ENCODE assay signal across 17 cellular contexts in genomic region chr4:181860157-181860556, GRCh38.
DNase-seq lines count a peak whose midpoint lies in the region; ATAC-seq and TF ChIP-seq lines count a peak whose summit lies in the region.
"Had no signal": no experiment of that assay in that cellular context is flagged by ENCODE, and none has a peak within 500 bp of the region (broad histone marks: within the 10 kb centered on the region; RNA-seq: fewer than 3 reads in every experiment).

No MANE protein-coding gene starts in this region.

- 13 to 26% (median 20%) methylated on average over 7 of the region's 7 CpGs for WGBS in heart left ventricle, 4 donors

- H3K4me1 ChIP-seq in cardiac muscle cell (ENCODE audit: low read depth) (peaks cover 16% of the 10 kb centered on the region), right atrium auricular region (peaks cover 0 to 8% of the 10 kb centered on the region in 2 donors), heart left ventricle (peaks cover 0 to 13% (median 9%) of the 10 kb centered on the region in 12 donors)

- peak; percentile 55 to 74 for DNase-seq in cardiac muscle cell (ENCODE audit: low read depth in 1 of 2, low spot score in 1 of 2)
- DNase-seq in right atrium auricular region (ENCODE audit: low spot score): no peak
- peak; percentile 49 for DNase-seq in amniotic epithelial cell (ENCODE audit: low read depth)
- no peak for DNase-seq in heart left ventricle
- no peak for DNase-seq in NCI-H187 (lab: John Stamatoyannopoulos, UW)
- no peak for DNase-seq in activated CD4-positive, alpha-beta T cell treated with anti-CD3 and anti-CD28 coated beads, Interleukin-2, amount 10 ng/mL, durations not matched to agents 24 days and 14 days
- no peak for DNase-seq in activated T-cell treated with anti-CD3 and anti-CD28 coated beads, Interleukin-2, amount 50 U/mL, for 48 hours
- no peak for DNase-seq in activated gamma-delta T cell (lab: John Stamatoyannopoulos, UW)
- DNase-seq: activated naive CD8-positive, alpha-beta T cell treated with anti-CD3 and anti-CD28 coated beads, Interleukin-2, amount 10 ng/mL, durations not matched to agents 7 days and 5 days; activated T-cell treated with anti-CD3 and anti-CD28 coated beads, Interleukin-2, amount 50 U/mL, for 4 hours; mucosa of descending colon; NCI-H1417 treated with DMSO at 0.1 percent for 48 hours; NCI-H446 treated with DMSO at 0.1 percent for 48 hours; OCI-M1; posterior cingulate gyrus; stimulated activated naive CD8-positive, alpha-beta T cell treated with anti-CD3 and anti-CD28 coated beads, Interleukin-15, Interleukin-2, amounts not matched to agents 100 U/mL and 50 U/mL, for 24 hours had no signal

- no peak overlapping the region for H3K4me3 Mint-ChIP-seq in activated CD4-positive, alpha-beta T cell treated with anti-CD3 and anti-CD28 coated beads, Interleukin-2, amount 10 ng/mL, durations not matched to agents 24 days and 14 days
- H3K4me3 Mint-ChIP-seq: activated naive CD8-positive, alpha-beta T cell treated with anti-CD3 and anti-CD28 coated beads, Interleukin-2, amount 10 ng/mL, durations not matched to agents 7 days and 5 days; activated T-cell treated with anti-CD3 and anti-CD28 coated beads, Interleukin-2, amount 50 U/mL, for 4 hours had no signal

- ATAC-seq in heart left ventricle: peak; percentile 32 to 91 (median 60)
- ATAC-seq: activated T-cell treated with anti-CD3 and anti-CD28 coated beads, Interleukin-2, amount 50 U/mL, for 4 hours; mucosa of descending colon; stimulated activated naive CD8-positive, alpha-beta T cell treated with anti-CD3 and anti-CD28 coated beads, Interleukin-15, Interleukin-2, amounts not matched to agents 100 U/mL and 50 U/mL, for 24 hours had no signal

- no peaks in the 10 kb centered on the region for H3K4me1 Mint-ChIP-seq in activated CD4-positive, alpha-beta T cell treated with anti-CD3 and anti-CD28 coated beads, Interleukin-2, amount 10 ng/mL, durations not matched to agents 24 days and 14 days
- H3K4me1 Mint-ChIP-seq: activated naive CD8-positive, alpha-beta T cell treated with anti-CD3 and anti-CD28 coated beads, Interleukin-2, amount 10 ng/mL, durations not matched to agents 7 days and 5 days had no signal

- no peak overlapping the region for H3K4me3 ChIP-seq in cardiac muscle cell
- H3K4me3 ChIP-seq in right atrium auricular region: no peak overlapping the region
- no peak overlapping the region for H3K4me3 ChIP-seq in heart left ventricle
- H3K4me3 ChIP-seq: mucosa of descending colon had no signal

- intact Hi-C loops in heart left ventricle (cut with DNase I): no loop called here
- intact Hi-C loops in activated CD4-positive, alpha-beta T cell treated with anti-CD3 and anti-CD28 coated beads, Interleukin-2, amount 10 ng/mL, durations not matched to agents 24 days and 14 days (cut with micrococcal nuclease): no loop called here

- H3K36me3 Mint-ChIP-seq in activated CD4-positive, alpha-beta T cell treated with anti-CD3 and anti-CD28 coated beads, Interleukin-2, amount 10 ng/mL, durations not matched to agents 24 days and 14 days (ENCODE audit: low read depth): no peaks in the 10 kb centered on the region
- H3K36me3 Mint-ChIP-seq: activated naive CD8-positive, alpha-beta T cell treated with anti-CD3 and anti-CD28 coated beads, Interleukin-2, amount 10 ng/mL, durations not matched to agents 7 days and 5 days had no signal

- H3K36me3 ChIP-seq in cardiac muscle cell (no peaks in the 10 kb centered on the region), right atrium auricular region (no peaks in the 10 kb centered on the region), heart left ventricle (no peaks in the 10 kb centered on the region)

- TF ChIP-seq CTCF in cardiac muscle cell (IDR thresholded peaks at IDR 0.05; ENCODE audit: low read depth, low read length): no peak
- TF ChIP-seq CTCF in right atrium auricular region (IDR thresholded peaks at IDR 0.05): no peak
- no peak for TF ChIP-seq CTCF in heart left ventricle (IDR thresholded peaks at IDR 0.05)

- H3K27me3 ChIP-seq in cardiac muscle cell (no peaks in the 10 kb centered on the region), right atrium auricular region (no peaks in the 10 kb centered on the region), heart left ventricle (no peaks in the 10 kb centered on the region)

- H3K9me3 ChIP-seq in cardiac muscle cell (ENCODE audit: low read depth): no peaks in the 10 kb centered on the region
- H3K9me3 ChIP-seq in right atrium auricular region: no peaks in the 10 kb centered on the region
- no peaks in the 10 kb centered on the region for H3K9me3 ChIP-seq in heart left ventricle
- H3K9me3 ChIP-seq: mucosa of descending colon had no signal

- H3K27ac ChIP-seq in cardiac muscle cell (peak overlapping the region; percentile 24), right atrium auricular region (no peak overlapping the region), heart left ventricle (peak overlapping the region in 1 of 12 donors; percentile 8)
- H3K27ac ChIP-seq: KMS-11 had no signal

- no peak overlapping the region for H3K27ac Mint-ChIP-seq in activated CD4-positive, alpha-beta T cell treated with anti-CD3 and anti-CD28 coated beads, Interleukin-2, amount 10 ng/mL, durations not matched to agents 24 days and 14 days
- H3K27ac Mint-ChIP-seq: activated naive CD8-positive, alpha-beta T cell treated with anti-CD3 and anti-CD28 coated beads, Interleukin-2, amount 10 ng/mL, durations not matched to agents 7 days and 5 days had no signal

- H3K27me3 Mint-ChIP-seq in activated CD4-positive, alpha-beta T cell treated with anti-CD3 and anti-CD28 coated beads, Interleukin-2, amount 10 ng/mL, durations not matched to agents 24 days and 14 days: no peaks in the 10 kb centered on the region
- H3K27me3 Mint-ChIP-seq: activated naive CD8-positive, alpha-beta T cell treated with anti-CD3 and anti-CD28 coated beads, Interleukin-2, amount 10 ng/mL, durations not matched to agents 7 days and 5 days had no signal

- no peak for TF ChIP-seq POLR2A in heart left ventricle (IDR thresholded peaks at IDR 0.05)

- no peaks in the 10 kb centered on the region for H3K9me3 Mint-ChIP-seq in activated CD4-positive, alpha-beta T cell treated with anti-CD3 and anti-CD28 coated beads, Interleukin-2, amount 10 ng/mL, durations not matched to agents 24 days and 14 days

Comparison
In these comparisons a context has a peak if more than half of its experiments do, and no peak if none do; other contexts are left out.
1. DNase-seq: peak in cardiac muscle cell (2 of 2) and amniotic epithelial cell (single experiment); none in right atrium auricular region (single experiment), heart left ventricle (0 of 5), NCI-H187 (0 of 2), activated CD4-positive, alpha-beta T cell treated with anti-CD3 and anti-CD28 coated beads, Interleukin-2, amount 10 ng/mL, durations not matched to agents 24 days and 14 days (single experiment), activated T-cell treated with anti-CD3 and anti-CD28 coated beads, Interleukin-2, amount 50 U/mL, for 48 hours (0 of 2) and activated gamma-delta T cell (single experiment).